ENCODE assay signal across 14 cellular contexts in the genomic region with DNA sequence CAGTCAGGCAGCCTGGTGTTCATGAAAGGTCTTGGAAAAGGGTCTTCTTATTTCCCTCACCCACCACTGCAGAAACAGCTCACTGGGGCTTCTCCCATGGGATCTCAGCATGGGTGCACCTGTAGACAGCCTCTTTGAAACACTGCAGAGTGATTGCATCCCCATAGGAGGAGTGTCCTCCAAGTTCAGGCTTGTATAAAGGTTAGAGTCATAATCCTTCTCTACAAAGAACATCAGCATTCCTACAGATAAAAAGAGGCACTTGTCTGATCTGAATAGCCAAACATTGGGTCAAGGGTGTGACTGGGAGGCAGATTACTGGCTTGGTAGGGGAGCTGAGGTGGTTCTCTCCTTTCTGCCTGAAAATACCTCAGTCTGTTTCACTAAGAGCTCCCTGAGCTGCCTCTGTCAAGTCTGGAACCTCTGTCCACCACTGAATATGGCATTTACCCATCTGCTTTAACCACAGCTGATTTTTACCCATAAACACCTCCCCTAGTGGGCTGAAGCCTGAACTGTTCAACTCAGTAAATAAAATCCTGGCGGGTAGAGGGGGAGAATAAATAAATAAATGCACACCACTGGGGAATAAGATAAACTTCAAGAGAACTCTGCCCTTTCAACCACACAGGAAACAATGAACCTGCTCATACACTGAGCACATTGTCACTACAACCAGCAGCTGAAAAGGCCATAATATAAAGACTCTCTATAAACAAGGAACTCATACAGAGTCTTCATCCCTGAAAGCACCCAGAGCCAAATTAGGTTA.
A peak's percentile ranks its signal among the peaks of the same experiment; 100 is the strongest.
DNase-seq lines count a peak whose midpoint lies in the region; ATAC-seq and TF ChIP-seq lines count a peak whose summit lies in the region.
"Had no signal": no experiment of that assay in that cellular context is flagged by ENCODE, and none has a peak within 500 bp of the region (broad histone marks: within the 10 kb centered on the region; RNA-seq: fewer than 3 reads in every experiment).

No MANE protein-coding gene starts in this region.

- H3K4me3 ChIP-seq in endodermal cell (ENCODE audit: low read length), result no peak overlapping the region

- H3K4me3 Mint-ChIP-seq in endodermal cell, result no peak overlapping the region
- peak overlapping the region; percentile 7 for H3K4me3 Mint-ChIP-seq in stimulated activated memory B cell treated with anti-CD40 and anti-IgM and Interleukin-4, amounts not matched to agents 10 μg/mL and 1 μg/mL and 100 μg/mL, for 72 hours
- H3K4me3 Mint-ChIP-seq: activated T-helper 17 cell treated with anti-CD3 and anti-CD28 coated beads, Interleukin-2, amount 50 U/mL, for 72 hours had no signal

- peaks cover 12% of the 10 kb centered on the region for H3K9me3 Mint-ChIP-seq in endodermal cell
- H3K9me3 Mint-ChIP-seq in stimulated activated memory B cell treated with anti-CD40 and anti-IgM and Interleukin-4, amounts not matched to agents 10 μg/mL and 1 μg/mL and 100 μg/mL, for 72 hours, result no peaks in the 10 kb centered on the region

- H3K4me1 Mint-ChIP-seq in endodermal cell, result peaks cover 3% of the 10 kb centered on the region
- H3K4me1 Mint-ChIP-seq in stimulated activated memory B cell treated with anti-CD40 and anti-IgM and Interleukin-4, amounts not matched to agents 10 μg/mL and 1 μg/mL and 100 μg/mL, for 72 hours, result peaks cover 49% of the 10 kb centered on the region
- H3K4me1 Mint-ChIP-seq: activated T-helper 17 cell treated with anti-CD3 and anti-CD28 coated beads, Interleukin-2, amount 50 U/mL, for 72 hours had no signal

- no peaks in the 10 kb centered on the region for H3K36me3 Mint-ChIP-seq in endodermal cell (ENCODE audit: low read depth)
- peaks cover 9% of the 10 kb centered on the region for H3K36me3 Mint-ChIP-seq in stimulated activated memory B cell treated with anti-CD40 and anti-IgM and Interleukin-4, amounts not matched to agents 10 μg/mL and 1 μg/mL and 100 μg/mL, for 72 hours

- H3K27me3 ChIP-seq in endodermal cell (ENCODE audit: control insufficient read depth, insufficient read depth, low read length, poor library complexity, severe bottlenecking), result no peaks in the 10 kb centered on the region

- H3K9me3 ChIP-seq in endodermal cell (ENCODE audit: control insufficient read depth, low read length), result peaks cover 12% of the 10 kb centered on the region

- WGBS in endodermal cell (ENCODE audit: insufficient coverage in 1 of 2, insufficient read length in 1 of 2), 2 experiments, result no CpG with 5 or more reads among the region's 1 CpG

- ATAC-seq in stimulated activated memory B cell treated with anti-CD40 and anti-IgM and Interleukin-4, amounts not matched to agents 10 μg/mL and 1 μg/mL and 100 μg/mL, for 72 hours, result peak; percentile 55
- ATAC-seq: activated T-helper 17 cell treated with anti-CD3 and anti-CD28 coated beads, Interleukin-2, amount 50 U/mL, for 72 hours; SK-N-SH treated with all-trans-retinoic acid at 6 μM for 48 hours had no signal

- no peak overlapping the region for H3K27ac Mint-ChIP-seq in endodermal cell
- H3K27ac Mint-ChIP-seq in stimulated activated memory B cell treated with anti-CD40 and anti-IgM and Interleukin-4, amounts not matched to agents 10 μg/mL and 1 μg/mL and 100 μg/mL, for 72 hours, result peak overlapping the region; percentile 77
- H3K27ac Mint-ChIP-seq: activated T-helper 17 cell treated with anti-CD3 and anti-CD28 coated beads, Interleukin-2, amount 50 U/mL, for 72 hours had no signal

- no peak overlapping the region for H3K27ac ChIP-seq in endodermal cell (ENCODE audit: low read depth, low read length)

- peak; percentile 53 for TF ChIP-seq CTCF in endodermal cell (conservative IDR thresholded peaks at IDR 0.05)

- no peaks in the 10 kb centered on the region for H3K4me1 ChIP-seq in endodermal cell (ENCODE audit: control insufficient read depth, insufficient read depth, low read length)

- no peak overlapping the region for H3K9ac ChIP-seq in endodermal cell (ENCODE audit: extremely low read depth, low read length, poor library complexity, severe bottlenecking)

- DNase-seq in NCI-H748 (lab: John Stamatoyannopoulos, UW; ENCODE audit: unreplicated experiment) (peak; percentile 27), NCI-H748 treated with DMSO at 0.1 percent for 48 hours (lab: John Stamatoyannopoulos, UW) (no peak), HuH-7 (ENCODE audit: low spot score) (peak; percentile 25), endodermal cell (no peak), NCI-H1930 (lab: John Stamatoyannopoulos, UW) (no peak)
- no peak for DNase-seq in stimulated activated CD8-positive, alpha-beta memory T cell treated with anti-CD3 and anti-CD28 coated beads, Interleukin-4, amount 100 ng/mL, for 48 hours
- no peak for DNase-seq in activated CD8-positive, alpha-beta memory T cell treated with anti-CD3 and anti-CD28 coated beads, Interleukin-2, amount 50 U/mL, for 4 hours
- DNase-seq: ACHN; activated CD4-positive, alpha-beta T cell treated with anti-CD3 and anti-CD28 coated beads for 48 hours; right cardiac atrium; trophoblast cell had no signal

- H3K27me3 Mint-ChIP-seq in endodermal cell (ENCODE audit: insufficient read depth), result no peaks in the 10 kb centered on the region
- H3K27me3 Mint-ChIP-seq in stimulated activated memory B cell treated with anti-CD40 and anti-IgM and Interleukin-4, amounts not matched to agents 10 μg/mL and 1 μg/mL and 100 μg/mL, for 72 hours, result no peaks in the 10 kb centered on the region

- no peaks in the 10 kb centered on the region for H3K36me3 ChIP-seq in endodermal cell (ENCODE audit: control insufficient read depth, insufficient read depth, low read length)

Comparison
In these comparisons a context has a peak if more than half of its experiments do, and no peak if none do; other contexts are left out.
1. DNase-seq: peak in NCI-H748 (single experiment) and HuH-7 (single experiment); none in NCI-H748 treated with DMSO at 0.1 percent for 48 hours (single experiment), endodermal cell (single experiment), stimulated activated CD8-positive, alpha-beta memory T cell treated with anti-CD3 and anti-CD28 coated beads, Interleukin-4, amount 100 ng/mL, for 48 hours (single experiment), activated CD8-positive, alpha-beta memory T cell treated with anti-CD3 and anti-CD28 coated beads, Interleukin-2, amount 50 U/mL, for 4 hours (single experiment) and NCI-H1930 (0 of 2).